In the genomic region with DNA sequence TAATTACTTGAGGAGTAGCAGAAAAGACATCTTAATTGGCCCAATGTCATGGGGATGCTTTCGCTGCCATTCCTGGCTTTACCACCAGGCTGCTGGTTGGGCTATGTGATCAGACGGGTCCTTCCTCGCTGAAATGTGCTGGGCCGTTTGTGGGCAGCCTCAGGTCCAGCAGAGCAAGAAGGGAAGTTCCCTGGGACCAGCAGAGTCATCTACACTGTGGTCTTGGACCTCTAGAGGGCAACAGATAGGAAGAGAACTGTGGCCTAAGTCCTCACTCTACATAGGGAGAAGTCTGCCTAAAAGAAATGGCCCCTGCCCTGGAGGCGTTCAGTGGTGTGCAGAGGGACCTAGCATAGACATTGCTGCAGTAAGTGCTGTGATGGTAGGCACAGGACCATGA, we compare ENCODE assay signal across 8 cellular contexts. TPM values are rescaled to one million over a fixed set of nuclear protein-coding genes. Genes with fewer than 3 reads are reported as not detected.
DNase-seq lines count a peak whose midpoint lies in the region; ATAC-seq and TF ChIP-seq lines count a peak whose summit lies in the region.

No MANE protein-coding gene starts in this region.

- H3K4me1 Mint-ChIP-seq in CD14-positive monocyte (peaks cover 75% of the 10 kb centered on the region), HFFc6 (ENCODE audit: low read depth) (peaks cover 14% of the 10 kb centered on the region)
- peaks cover 75 to 84% of the 10 kb centered on the region in 2 donors for H3K4me1 Mint-ChIP-seq in effector memory CD8-positive, alpha-beta T cell (ENCODE audit: low read depth in 2 of 2)
- peaks cover 62 to 98% (median 94%) of the 10 kb centered on the region in 4 donors for H3K4me1 Mint-ChIP-seq in naive thymus-derived CD8-positive, alpha-beta T cell

- H3K27me3 Mint-ChIP-seq in CD14-positive monocyte (ENCODE audit: low read depth in 3 of 3) (peaks cover 0 to 2% (median 0%) of the 10 kb centered on the region in 3 donors), HFFc6 (ENCODE audit: insufficient read depth) (peaks cover 20% of the 10 kb centered on the region)
- H3K27me3 Mint-ChIP-seq in effector memory CD8-positive, alpha-beta T cell = no peaks in the 10 kb centered on the region
- H3K27me3 Mint-ChIP-seq in naive thymus-derived CD8-positive, alpha-beta T cell = no peaks in the 10 kb centered on the region

- ATAC-seq in SK-N-SH treated with all-trans-retinoic acid at 6 μM for 48 hours = peak; percentile 55
- ATAC-seq in effector memory CD8-positive, alpha-beta T cell (replicated peaks) = peak; percentile 10
- no peak for ATAC-seq in naive thymus-derived CD8-positive, alpha-beta T cell
- no peak for ATAC-seq in GM21367 (IDR thresholded peaks at IDR 0.05; ENCODE audit: unreplicated experiment)
- no peak for ATAC-seq in HG02763 (IDR thresholded peaks at IDR 0.05; ENCODE audit: unreplicated experiment)

- POLR2A ChIA-PET in naive thymus-derived CD8-positive, alpha-beta T cell (lab: Charles Lee) = interaction anchor here (0.6 to 59.1 kb wide), 4 partner anchors 2 to 64 kb away, joined by 3 to 2215 read pairs (median 1109); a partner anchor contains a TSS

- peaks cover 33 to 42% of the 10 kb centered on the region in 2 donors for H3K36me3 Mint-ChIP-seq in CD14-positive monocyte
- H3K36me3 Mint-ChIP-seq in HFFc6 (ENCODE audit: low read depth) = no peaks in the 10 kb centered on the region
- peaks cover 82% of the 10 kb centered on the region for H3K36me3 Mint-ChIP-seq in effector memory CD8-positive, alpha-beta T cell (ENCODE audit: insufficient read depth)
- peaks cover 6 to 81% (median 27%) of the 10 kb centered on the region in 3 donors for H3K36me3 Mint-ChIP-seq in naive thymus-derived CD8-positive, alpha-beta T cell

- DNase-seq in CD14-positive monocyte (ENCODE audit: low spot score) (peak; percentile 87), HFFc6 (peak; percentile 41), NK-92 (lab: John Stamatoyannopoulos, UW; ENCODE audit: unreplicated experiment) (no peak)
- peak in 1 of 3 experiments; percentile 24 for DNase-seq in effector memory CD8-positive, alpha-beta T cell
- no peak for DNase-seq in naive thymus-derived CD8-positive, alpha-beta T cell

- peak overlapping the region; percentile 84 to 94 (median 93) for H3K27ac Mint-ChIP-seq in CD14-positive monocyte
- no peak overlapping the region; the same call in 1 of the 2 replicates for H3K27ac Mint-ChIP-seq in HFFc6
- peak overlapping the region; percentile 94 to 95 for H3K27ac Mint-ChIP-seq in effector memory CD8-positive, alpha-beta T cell
- H3K27ac Mint-ChIP-seq in naive thymus-derived CD8-positive, alpha-beta T cell = peak overlapping the region; percentile 91 to 100 (median 98)

- intact Hi-C loops in CD14-positive monocyte (cut with micrococcal nuclease) = no loop called here

- peak; percentile 84 for TF ChIP-seq CTCF in CD14-positive monocyte (IDR thresholded peaks at IDR 0.05)
- TF ChIP-seq CTCF in HFFc6 (IDR thresholded peaks at IDR 0.05) = peak; percentile 65; the same call in 1 of the 2 replicates

- peaks cover 0 to 2% (median 0%) of the 10 kb centered on the region in 7 donors for H3K9me3 Mint-ChIP-seq in CD14-positive monocyte
- no peaks in the 10 kb centered on the region for H3K9me3 Mint-ChIP-seq in HFFc6
- no peaks in the 10 kb centered on the region for H3K9me3 Mint-ChIP-seq in effector memory CD8-positive, alpha-beta T cell
- H3K9me3 Mint-ChIP-seq in naive thymus-derived CD8-positive, alpha-beta T cell = no peaks in the 10 kb centered on the region

- H3K4me3 Mint-ChIP-seq in CD14-positive monocyte (peak overlapping the region in 1 of 2 donors; percentile 60), HFFc6 (no peak overlapping the region)
- H3K4me3 Mint-ChIP-seq in effector memory CD8-positive, alpha-beta T cell = peak overlapping the region; percentile 83 to 92
- H3K4me3 Mint-ChIP-seq in naive thymus-derived CD8-positive, alpha-beta T cell = peak overlapping the region; percentile 70 to 95 (median 83)

TF ChIP-seq in SK-N-SH treated with all-trans-retinoic acid at 6 μM for 48 hours, 23 proteins besides CTCF, POLR2A, EP300 and RAD21:
- TF ChIP-seq RARB (CRISPR knock-in tag; IDR thresholded peaks at IDR 0.05) (no peak), ZFP3 (CRISPR knock-in tag; IDR thresholded peaks at IDR 0.05) (no peak), TCF4 (CRISPR knock-in tag; IDR thresholded peaks at IDR 0.05; ENCODE audit: borderline replicate concordance) (no peak), GLIS3 (CRISPR knock-in tag; IDR thresholded peaks at IDR 0.05) (no peak), ZNF8 (CRISPR knock-in tag; IDR thresholded peaks at IDR 0.05) (no peak), TOX (CRISPR knock-in tag; IDR thresholded peaks at IDR 0.05; ENCODE audit: borderline replicate concordance) (no peak), BACH2 (CRISPR knock-in tag; IDR thresholded peaks at IDR 0.05; ENCODE audit: borderline replicate concordance) (no peak), OSR1 (CRISPR knock-in tag; IDR thresholded peaks at IDR 0.05) (no peak)
- TF ChIP-seq, protein P1, sequence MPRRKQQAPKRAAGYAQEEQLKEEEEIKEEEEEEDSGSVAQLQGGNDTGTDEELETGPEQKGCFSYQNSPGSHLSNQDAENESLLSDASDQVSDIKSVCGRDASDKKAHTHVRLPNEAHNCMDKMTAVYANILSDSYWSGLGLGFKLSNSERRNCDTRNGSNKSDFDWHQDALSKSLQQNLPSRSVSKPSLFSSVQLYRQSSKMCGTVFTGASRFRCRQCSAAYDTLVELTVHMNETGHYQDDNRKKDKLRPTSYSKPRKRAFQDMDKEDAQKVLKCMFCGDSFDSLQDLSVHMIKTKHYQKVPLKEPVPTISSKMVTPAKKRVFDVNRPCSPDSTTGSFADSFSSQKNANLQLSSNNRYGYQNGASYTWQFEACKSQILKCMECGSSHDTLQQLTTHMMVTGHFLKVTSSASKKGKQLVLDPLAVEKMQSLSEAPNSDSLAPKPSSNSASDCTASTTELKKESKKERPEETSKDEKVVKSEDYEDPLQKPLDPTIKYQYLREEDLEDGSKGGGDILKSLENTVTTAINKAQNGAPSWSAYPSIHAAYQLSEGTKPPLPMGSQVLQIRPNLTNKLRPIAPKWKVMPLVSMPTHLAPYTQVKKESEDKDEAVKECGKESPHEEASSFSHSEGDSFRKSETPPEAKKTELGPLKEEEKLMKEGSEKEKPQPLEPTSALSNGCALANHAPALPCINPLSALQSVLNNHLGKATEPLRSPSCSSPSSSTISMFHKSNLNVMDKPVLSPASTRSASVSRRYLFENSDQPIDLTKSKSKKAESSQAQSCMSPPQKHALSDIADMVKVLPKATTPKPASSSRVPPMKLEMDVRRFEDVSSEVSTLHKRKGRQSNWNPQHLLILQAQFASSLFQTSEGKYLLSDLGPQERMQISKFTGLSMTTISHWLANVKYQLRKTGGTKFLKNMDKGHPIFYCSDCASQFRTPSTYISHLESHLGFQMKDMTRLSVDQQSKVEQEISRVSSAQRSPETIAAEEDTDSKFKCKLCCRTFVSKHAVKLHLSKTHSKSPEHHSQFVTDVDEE (CRISPR knock-in tag; IDR thresholded peaks at IDR 0.05) = no peak
- TF ChIP-seq, protein P2, sequence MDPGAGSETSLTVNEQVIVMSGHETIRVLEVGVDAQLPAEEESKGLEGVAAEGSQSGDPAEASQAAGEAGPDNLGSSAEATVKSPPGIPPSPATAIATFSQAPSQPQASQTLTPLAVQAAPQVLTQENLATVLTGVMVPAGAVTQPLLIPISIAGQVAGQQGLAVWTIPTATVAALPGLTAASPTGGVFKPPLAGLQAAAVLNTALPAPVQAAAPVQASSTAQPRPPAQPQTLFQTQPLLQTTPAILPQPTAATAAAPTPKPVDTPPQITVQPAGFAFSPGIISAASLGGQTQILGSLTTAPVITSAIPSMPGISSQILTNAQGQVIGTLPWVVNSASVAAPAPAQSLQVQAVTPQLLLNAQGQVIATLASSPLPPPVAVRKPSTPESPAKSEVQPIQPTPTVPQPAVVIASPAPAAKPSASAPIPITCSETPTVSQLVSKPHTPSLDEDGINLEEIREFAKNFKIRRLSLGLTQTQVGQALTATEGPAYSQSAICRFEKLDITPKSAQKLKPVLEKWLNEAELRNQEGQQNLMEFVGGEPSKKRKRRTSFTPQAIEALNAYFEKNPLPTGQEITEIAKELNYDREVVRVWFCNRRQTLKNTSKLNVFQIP (CRISPR knock-in tag; IDR thresholded peaks at IDR 0.05; ENCODE audit: borderline replicate concordance, low read depth) = no peak
- TF ChIP-seq, protein P3, sequence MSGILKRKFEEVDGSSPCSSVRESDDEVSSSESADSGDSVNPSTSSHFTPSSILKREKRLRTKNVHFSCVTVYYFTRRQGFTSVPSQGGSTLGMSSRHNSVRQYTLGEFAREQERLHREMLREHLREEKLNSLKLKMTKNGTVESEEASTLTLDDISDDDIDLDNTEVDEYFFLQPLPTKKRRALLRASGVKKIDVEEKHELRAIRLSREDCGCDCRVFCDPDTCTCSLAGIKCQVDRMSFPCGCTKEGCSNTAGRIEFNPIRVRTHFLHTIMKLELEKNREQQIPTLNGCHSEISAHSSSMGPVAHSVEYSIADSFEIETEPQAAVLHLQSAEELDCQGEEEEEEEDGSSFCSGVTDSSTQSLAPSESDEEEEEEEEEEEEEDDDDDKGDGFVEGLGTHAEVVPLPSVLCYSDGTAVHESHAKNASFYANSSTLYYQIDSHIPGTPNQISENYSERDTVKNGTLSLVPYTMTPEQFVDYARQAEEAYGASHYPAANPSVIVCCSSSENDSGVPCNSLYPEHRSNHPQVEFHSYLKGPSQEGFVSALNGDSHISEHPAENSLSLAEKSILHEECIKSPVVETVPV (CRISPR knock-in tag; IDR thresholded peaks at IDR 0.05) = no peak

RNA-seq across cellular contexts. Expression of a gene that starts 10.9 kb away (rescaled TPM):
- 1 to 10 TPM; 3.2 to 6.7 TPM for polyA plus RNA-seq in CD14-positive monocyte
- total RNA-seq in HFFc6 (2021; fragmentation: NEBNext Ultra II Directional; extraction: Animal tissue kit (Norgen Biotek cat#: 25700)) = 1 to 10 TPM; 1.2 to 4.8 (median 2.0) TPM
- total RNA-seq in naive thymus-derived CD8-positive, alpha-beta T cell = 1,000 to 10,000 TPM; 1,491 to 1,493 TPM
- polyA plus RNA-seq in naive thymus-derived CD8-positive, alpha-beta T cell = 100 to 1,000 TPM; 111 to 153 (median 148) TPM

Comparison
In these comparisons a context has a peak if more than half of its experiments do, and no peak if none do; other contexts are left out.
1. DNase-seq: peak in CD14-positive monocyte (single experiment) and HFFc6 (single experiment); none in naive thymus-derived CD8-positive, alpha-beta T cell (0 of 10) and NK-92 (single experiment).
2. ATAC-seq: peak in SK-N-SH treated with all-trans-retinoic acid at 6 μM for 48 hours (single experiment) and effector memory CD8-positive, alpha-beta T cell (single experiment); none in naive thymus-derived CD8-positive, alpha-beta T cell (0 of 2), GM21367 (single experiment) and HG02763 (single experiment).
3. RNA of a gene that starts 10.9 kb away (total RNA-seq): 1,491 to 1,493 TPM in naive thymus-derived CD8-positive, alpha-beta T cell; 1.2 to 4.8 TPM in HFFc6; every median in the first group is over 100 times any median in the second.